In genomic region chr1:8464377-8464776, GRCh38 we compare ENCODE assay signal across 10 cellular contexts.
DNase-seq lines count a peak whose midpoint lies in the region; ATAC-seq and TF ChIP-seq lines count a peak whose summit lies in the region.
"Had no signal": no experiment of that assay in that cellular context is flagged by ENCODE, and none has a peak within 500 bp of the region (broad histone marks: within the 10 kb centered on the region; RNA-seq: fewer than 3 reads in every experiment).

No MANE protein-coding gene starts in this region.

- H3K4me3 Mint-ChIP-seq in activated B cell treated with CpG ODN at 0.5 μM for 24 hours, result no peak overlapping the region
- H3K4me3 Mint-ChIP-seq: CD4-positive, alpha-beta memory T cell had no signal

- intact Hi-C loops in activated B cell treated with CpG ODN at 0.5 μM for 24 hours (cut with micrococcal nuclease), result loop anchor here (2.0 kb wide), 2 partner anchors 14 to 32 kb away; no protein-coding TSS in a partner anchor
- intact Hi-C loops in psoas muscle (cut with DNase I), result loop anchor here in 1 of 2 donors (10.0 kb wide), 1 partner anchor 210 kb away; no protein-coding TSS in a partner anchor

- peak overlapping the region in 4 of 11 experiments; percentile 0 to 70 (median 66); a peak in 3 of 22 replicates for H3K27ac ChIP-seq in BLaER1 treated with 17β-estradiol and CSF1 and Interleukin-3, amounts not matched to agents 10 nM and 100 nM
- peak overlapping the region; percentile 44 for H3K27ac ChIP-seq in layer of hippocampus (ENCODE audit: low read depth, low read length)
- H3K27ac ChIP-seq in psoas muscle, result peak overlapping the region; percentile 76

- CTCF ChIA-PET in activated B cell treated with CpG ODN at 0.5 μM for 24 hours (lab: Charles Lee), result no interaction called here

- H3K4me2 ChIP-seq in BLaER1 treated with 17β-estradiol and CSF1 and Interleukin-3, amounts not matched to agents 10 nM and 100 nM, result peak overlapping the region; percentile 53 to 78 (median 67)

- H3K36me3 ChIP-seq in BLaER1 treated with 17β-estradiol and CSF1 and Interleukin-3, amounts not matched to agents 10 nM and 100 nM, result peaks cover 12 to 90% (median 58%) of the 10 kb centered on the region in 11 experiments
- peaks cover 0 to 11% of the 10 kb centered on the region in 2 donors for H3K36me3 ChIP-seq in psoas muscle (ENCODE audit: insufficient read depth in 1 of 2, low read depth in 1 of 2)

- peaks cover 0 to 100% (median 57%) of the 10 kb centered on the region in 11 experiments; a peak in 20 of 22 replicates for H4K20me1 ChIP-seq in BLaER1 treated with 17β-estradiol and CSF1 and Interleukin-3, amounts not matched to agents 10 nM and 100 nM

- H3K9me3 Mint-ChIP-seq in activated B cell treated with CpG ODN at 0.5 μM for 24 hours, result no peaks in the 10 kb centered on the region
- H3K9me3 Mint-ChIP-seq: CD4-positive, alpha-beta memory T cell had no signal

- no peak for ATAC-seq in activated B cell treated with CpG ODN at 0.5 μM for 24 hours (ENCODE audit: low read depth)
- ATAC-seq in psoas muscle, result peak in 2 of 4 donors; percentile 13 to 31
- ATAC-seq in GM21423 (IDR thresholded peaks at IDR 0.05; ENCODE audit: unreplicated experiment), result no peak
- no peak for ATAC-seq in HG02885 (IDR thresholded peaks at IDR 0.05; ENCODE audit: poor library complexity, unreplicated experiment)
- no peak for ATAC-seq in GM18511 (IDR thresholded peaks at IDR 0.05; ENCODE audit: unreplicated experiment)

- POLR2A ChIA-PET in activated B cell treated with CpG ODN at 0.5 μM for 24 hours (lab: Charles Lee), result no interaction called here

- 74 to 89% (median 82%) methylated on average over 4 of the region's 4 CpGs for WGBS in psoas muscle, 3 donors

- TF ChIP-seq CTCF in activated B cell treated with CpG ODN at 0.5 μM for 24 hours (IDR thresholded peaks at IDR 0.05) (no peak), psoas muscle (IDR thresholded peaks at IDR 0.05) (no peak)

- no peaks in the 10 kb centered on the region for H3K9me3 ChIP-seq in BLaER1 treated with 17β-estradiol and CSF1 and Interleukin-3, amounts not matched to agents 10 nM and 100 nM (replicated peaks in 1 of 11)
- H3K9me3 ChIP-seq in psoas muscle, result no peaks in the 10 kb centered on the region

- peaks cover 53% of the 10 kb centered on the region for H3K4me1 Mint-ChIP-seq in activated B cell treated with CpG ODN at 0.5 μM for 24 hours

- peaks cover 46% of the 10 kb centered on the region for H3K36me3 Mint-ChIP-seq in activated B cell treated with CpG ODN at 0.5 μM for 24 hours (ENCODE audit: low read depth)

- peak overlapping the region; percentile 26 for H3K27ac Mint-ChIP-seq in activated B cell treated with CpG ODN at 0.5 μM for 24 hours

- no peak overlapping the region for H3K4me3 ChIP-seq in BLaER1 treated with 17β-estradiol and CSF1 and Interleukin-3, amounts not matched to agents 10 nM and 100 nM
- H3K4me3 ChIP-seq in psoas muscle, result no peak overlapping the region

- peak overlapping the region in 4 of 11 experiments; percentile 4 to 49 (median 26); a peak in 2 of 22 replicates for H3K9ac ChIP-seq in BLaER1 treated with 17β-estradiol and CSF1 and Interleukin-3, amounts not matched to agents 10 nM and 100 nM

- no peak for DNase-seq in activated B cell treated with CpG ODN at 0.5 μM for 24 hours
- no peak for DNase-seq in psoas muscle
- DNase-seq in midbrain (lab: John Stamatoyannopoulos, UW), result no peak
- DNase-seq: CD4-positive, alpha-beta memory T cell; NCI-H526 treated with DMSO at 0.1 percent for 48 hours had no signal

- no peaks in the 10 kb centered on the region for H3K27me3 Mint-ChIP-seq in activated B cell treated with CpG ODN at 0.5 μM for 24 hours
- H3K27me3 Mint-ChIP-seq: CD4-positive, alpha-beta memory T cell had no signal

- H3K4me1 ChIP-seq in BLaER1 treated with 17β-estradiol and CSF1 and Interleukin-3, amounts not matched to agents 10 nM and 100 nM, result peaks cover 40 to 52% (median 44%) of the 10 kb centered on the region in 10 experiments
- H3K4me1 ChIP-seq in psoas muscle, result peaks cover 35% of the 10 kb centered on the region

- H3K27me3 ChIP-seq in BLaER1 treated with 17β-estradiol and CSF1 and Interleukin-3, amounts not matched to agents 10 nM and 100 nM, result no peaks in the 10 kb centered on the region
- H3K27me3 ChIP-seq in layer of hippocampus (ENCODE audit: control insufficient read depth, insufficient read depth, low read length) (no peaks in the 10 kb centered on the region), psoas muscle (ENCODE audit: insufficient read depth in 3 of 3, low read length in 2 of 3) (no peaks in the 10 kb centered on the region)
